ENCODE assay signal across 8 cellular contexts in the genomic region with DNA sequence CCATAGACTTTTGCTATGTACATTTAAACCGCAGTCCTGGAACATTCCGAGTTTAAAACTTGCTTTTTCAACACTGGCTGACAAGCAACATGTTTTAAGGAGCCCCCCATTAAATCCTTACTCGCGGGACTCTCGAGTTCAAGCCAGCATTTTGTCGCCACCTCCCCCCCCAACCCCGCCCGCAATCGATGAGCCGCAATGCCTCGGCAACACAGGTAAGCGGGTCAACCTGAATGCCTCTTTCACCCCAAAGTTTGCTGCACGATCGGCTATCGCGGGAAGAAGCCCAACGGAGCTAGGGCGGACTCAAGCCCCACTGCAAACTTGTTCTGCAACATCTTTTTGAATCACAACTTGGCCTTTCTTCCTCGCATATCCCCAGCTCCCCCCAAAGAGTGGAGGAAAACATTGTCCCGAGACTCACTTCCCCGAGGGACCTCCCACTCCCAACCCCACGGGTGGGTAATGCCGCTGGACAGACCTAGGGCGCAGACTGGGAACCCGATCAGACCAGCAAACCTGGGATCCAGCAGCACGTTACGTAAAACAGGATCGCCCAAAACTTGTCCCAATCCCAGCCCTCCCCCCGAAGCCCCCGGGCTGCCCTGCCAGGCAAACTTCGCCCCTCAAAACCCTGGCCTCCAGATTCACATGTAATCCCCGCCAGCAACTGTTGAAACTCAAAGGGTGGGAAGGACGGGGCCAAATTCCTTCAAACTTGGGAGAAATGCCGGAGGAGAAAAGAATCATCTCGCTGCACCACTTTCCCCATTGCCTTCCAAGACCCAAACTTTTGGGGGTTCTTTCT. TPM values are rescaled to one million over a fixed set of nuclear protein-coding genes. Genes with fewer than 3 reads are reported as not detected.
DNase-seq lines count a peak whose midpoint lies in the region; ATAC-seq, FAIRE-seq and TF ChIP-seq lines count a peak whose summit lies in the region.

No MANE protein-coding gene starts in this region.

- DNase-seq in activated effector memory CD4-positive, alpha-beta T cell treated with anti-CD3 and anti-CD28 coated beads, Interleukin-2, amount 50 U/mL, for 16 hours, result peak; percentile 78
- DNase-seq in activated effector memory CD4-positive, alpha-beta T cell treated with Interleukin-2 at 50 U/mL for 16 hours, result no peak
- DNase-seq in activated T-cell treated with anti-CD3 and anti-CD28 coated beads, Interleukin-2, amount 50 U/mL, for 4 hours, result no peak
- DNase-seq in heart right ventricle, result no peak
- DNase-seq in gastrocnemius medialis, result no peak
- no peak for DNase-seq in RCC 7860 (ENCODE audit: low spot score)

- H3K9me3 Mint-ChIP-seq in activated T-cell treated with anti-CD3 and anti-CD28 coated beads, Interleukin-2, amount 50 U/mL, for 4 hours, result no peaks in the 10 kb centered on the region

- in situ Hi-C loops in gastrocnemius medialis (cut with MboI; ENCODE audit: low sequenced_read_pairs in 4 of 4), result loop anchor here (5.0 to 25.0 kb wide), 4 partner anchors 245 to 547 kb away; no protein-coding TSS in a partner anchor

- H3K36me3 Mint-ChIP-seq in activated T-cell treated with anti-CD3 and anti-CD28 coated beads, Interleukin-2, amount 50 U/mL, for 4 hours (ENCODE audit: insufficient read depth), result peaks cover 37% of the 10 kb centered on the region

- TF ChIP-seq CTCF in heart right ventricle (IDR thresholded peaks at IDR 0.05) (no peak), gastrocnemius medialis (IDR thresholded peaks at IDR 0.05 in 4 of 5, conservative IDR thresholded peaks at IDR 0.05 in 1 of 5) (peak in 1 of 5 experiments; percentile 12)

- H3K27ac ChIP-seq in heart right ventricle, result peak overlapping the region; percentile 99 to 100 (median 100)
- H3K27ac ChIP-seq in gastrocnemius medialis, result peak overlapping the region; percentile 97 to 100 (median 98)

- 1% methylated on average over 35 of the region's 35 CpGs for whole genome bisulfite sequencing in heart right ventricle, 2 donors

- no peak for TF ChIP-seq POLR2A in gastrocnemius medialis (IDR thresholded peaks at IDR 0.05)

- H3K36me3 ChIP-seq in heart right ventricle (peaks cover 0 to 48% (median 21%) of the 10 kb centered on the region in 9 donors), gastrocnemius medialis (peaks cover 3 to 51% of the 10 kb centered on the region in 2 donors)

- FAIRE-seq in RCC 7860 (lab: Jason Lieb, UNC), result no peak

- no peaks in the 10 kb centered on the region for H3K27me3 ChIP-seq in heart right ventricle
- H3K27me3 ChIP-seq in gastrocnemius medialis, result no peaks in the 10 kb centered on the region

- H3K4me3 Mint-ChIP-seq in activated T-cell treated with anti-CD3 and anti-CD28 coated beads, Interleukin-2, amount 50 U/mL, for 4 hours, result peak overlapping the region; percentile 96

- peaks cover 45% of the 10 kb centered on the region for H3K4me1 Mint-ChIP-seq in activated T-cell treated with anti-CD3 and anti-CD28 coated beads, Interleukin-2, amount 50 U/mL, for 4 hours (ENCODE audit: low read depth)

- H3K9me3 ChIP-seq in heart right ventricle (no peaks in the 10 kb centered on the region), gastrocnemius medialis (no peaks in the 10 kb centered on the region)

- intact Hi-C loops in heart right ventricle (cut with DNase I), result loop anchor here in 9 of 10 donors (2.0 to 10.0 kb wide), 13 partner anchors 60 to 545 kb away; no protein-coding TSS in a partner anchor
- intact Hi-C loops in gastrocnemius medialis (cut with DNase I; ENCODE audit: low total_unique reads), result loop anchor here (5.0 kb wide), 3 partner anchors 315 to 600 kb away; no protein-coding TSS in a partner anchor

- no peaks in the 10 kb centered on the region for H3K27me3 Mint-ChIP-seq in activated T-cell treated with anti-CD3 and anti-CD28 coated beads, Interleukin-2, amount 50 U/mL, for 4 hours (ENCODE audit: low read depth)

- H3K4me3 ChIP-seq in heart right ventricle (peak overlapping the region; percentile 60 to 93 (median 88)), gastrocnemius medialis (peak overlapping the region; percentile 72 to 90 (median 82))

- ATAC-seq in activated T-cell treated with anti-CD3 and anti-CD28 coated beads, Interleukin-2, amount 50 U/mL, for 4 hours, result no peak
- no peak for ATAC-seq in heart right ventricle
- ATAC-seq in gastrocnemius medialis, result no peak
- ATAC-seq in GM21381 (IDR thresholded peaks at IDR 0.05; ENCODE audit: unreplicated experiment), result no peak
- ATAC-seq in HG03045 (IDR thresholded peaks at IDR 0.05; ENCODE audit: unreplicated experiment), result no peak

- H3K4me1 ChIP-seq in heart right ventricle (peaks cover 3 to 52% (median 22%) of the 10 kb centered on the region in 9 donors), gastrocnemius medialis (peaks cover 13 to 22% of the 10 kb centered on the region in 2 donors)

RNA-seq across cellular contexts. Expression of a gene that starts 0.6 kb away (rescaled TPM):
- 100 to 1,000 TPM; 179 to 242 (median 210) TPM for total RNA-seq in activated T-cell treated with anti-CD3 and anti-CD28 coated beads, Interleukin-2, amount 50 U/mL, for 4 hours
- total RNA-seq in heart right ventricle, result 100 to 1,000 TPM in 2 of 10 donors, 10 to 100 TPM in 8; 46.5 to 127 (median 55.3) TPM
- 10 to 100 TPM; 40.8 to 41.1 TPM for polyA plus RNA-seq in heart right ventricle
- 100 to 1,000 TPM in 3 of 4 donors, 10 to 100 TPM in 1; 60.2 to 196 (median 125) TPM for total RNA-seq in gastrocnemius medialis
